In the genomic region with DNA sequence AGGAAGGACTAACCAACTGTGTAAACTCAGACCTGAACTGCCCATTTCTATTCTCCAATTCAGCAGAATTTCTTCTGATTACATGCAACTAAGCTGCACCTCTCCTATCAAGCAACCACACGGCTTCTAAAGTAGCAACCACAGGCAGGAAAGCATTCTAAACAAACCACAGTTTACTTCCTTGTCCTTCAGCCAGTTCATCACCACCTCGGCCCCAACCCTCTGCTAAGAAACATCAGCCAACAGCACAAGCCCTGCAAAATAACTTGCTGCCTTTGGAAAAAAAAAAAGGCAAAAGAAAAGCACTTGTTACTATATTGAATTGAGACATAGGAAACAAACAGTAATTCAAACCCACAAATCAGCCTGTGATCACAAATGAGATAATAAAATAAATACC, we compare ENCODE assay signal across 8 cellular contexts.
DNase-seq lines count a peak whose midpoint lies in the region; ATAC-seq, FAIRE-seq and TF ChIP-seq lines count a peak whose summit lies in the region.
"Had no signal": no experiment of that assay in that cellular context is flagged by ENCODE, and none has a peak within 500 bp of the region (broad histone marks: within the 10 kb centered on the region; RNA-seq: fewer than 3 reads in every experiment).

No MANE protein-coding gene starts in this region.

- peak; percentile 83 for DNase-seq in H4 (ENCODE audit: low spot score)
- DNase-seq in RPMI7951 (ENCODE audit: low read depth), result peak; percentile 53
- DNase-seq in activated naive CD4-positive, alpha-beta T cell treated with anti-CD3 and anti-CD28 coated beads, Interleukin-2, amount 50 U/mL, for 72 hours (ENCODE audit: low spot score in 2 of 2), result no peak
- peak; percentile 46 for DNase-seq in pons (ENCODE audit: low spot score)
- DNase-seq in H54 (ENCODE audit: insufficient read length, low spot score), result no peak
- no peak for DNase-seq in effector CD8-positive, alpha-beta T cell (lab: John Stamatoyannopoulos, UW)
- DNase-seq: NCI-H2171 treated with DMSO at 0.1 percent for 48 hours had no signal

- peaks cover 57 to 85% of the 10 kb centered on the region in 2 donors for H3K36me3 Mint-ChIP-seq in activated naive CD4-positive, alpha-beta T cell treated with anti-CD3 and anti-CD28 coated beads, Interleukin-2, amount 50 U/mL, for 72 hours

- TF ChIP-seq POLR2A in H54 (IDR thresholded peaks at IDR 0.05; ENCODE audit: low read depth, low read length), result no peak

- ATAC-seq in activated naive CD4-positive, alpha-beta T cell treated with anti-CD3 and anti-CD28 coated beads, Interleukin-2, amount 50 U/mL, for 72 hours, result no peak
- no peak for ATAC-seq in GM19351 (IDR thresholded peaks at IDR 0.05; ENCODE audit: unreplicated experiment)

- no peak for FAIRE-seq in H54 (lab: Jason Lieb, UNC)

- H3K9me3 Mint-ChIP-seq in activated naive CD4-positive, alpha-beta T cell treated with anti-CD3 and anti-CD28 coated beads, Interleukin-2, amount 50 U/mL, for 72 hours, result no peaks in the 10 kb centered on the region

- H3K27ac Mint-ChIP-seq in activated naive CD4-positive, alpha-beta T cell treated with anti-CD3 and anti-CD28 coated beads, Interleukin-2, amount 50 U/mL, for 72 hours, result peak overlapping the region; percentile 27 to 78

Comparison
In these comparisons a context has a peak if more than half of its experiments do, and no peak if none do; other contexts are left out.
1. DNase-seq: peak in H4 (single experiment), RPMI7951 (single experiment) and pons (single experiment); none in activated naive CD4-positive, alpha-beta T cell treated with anti-CD3 and anti-CD28 coated beads, Interleukin-2, amount 50 U/mL, for 72 hours (0 of 2), H54 (single experiment) and effector CD8-positive, alpha-beta T cell (single experiment).